Comparison of ENCODE assay signal across 8 cellular contexts in the genomic region with DNA sequence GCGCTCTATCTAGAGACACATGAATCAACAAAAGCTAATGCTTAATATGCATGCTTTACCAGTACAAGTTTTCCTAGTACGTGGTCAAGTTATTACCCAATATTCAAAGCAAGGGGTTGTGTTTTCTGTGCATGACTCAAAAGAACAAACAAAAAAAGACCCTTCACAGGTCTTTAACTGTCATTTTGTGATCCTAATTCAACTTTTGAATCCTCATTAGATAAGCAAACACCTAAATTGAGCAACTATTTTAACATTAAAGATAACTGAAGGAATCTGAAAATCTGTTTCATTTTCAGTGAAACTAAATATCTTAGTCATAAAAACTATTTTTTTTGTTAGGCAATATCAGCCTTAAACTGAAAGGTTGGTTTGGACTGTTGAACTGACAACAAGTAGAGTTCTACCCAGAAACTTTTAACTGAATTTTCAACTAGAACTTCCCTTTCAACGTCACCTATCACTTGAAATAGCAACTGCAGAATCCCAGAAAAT. TPM values are rescaled to one million over a fixed set of nuclear protein-coding genes. Genes with fewer than 3 reads are reported as not detected.
DNase-seq lines count a peak whose midpoint lies in the region; ATAC-seq lines count a peak whose summit lies in the region.

No MANE protein-coding gene starts in this region.

- H3K4me3 Mint-ChIP-seq in activated CD4-positive, alpha-beta T cell treated with anti-CD3 and anti-CD28 coated beads, Interleukin-2, amount 10 ng/mL, durations not matched to agents 7 days and 5 days, result peak overlapping the region; percentile 76
- peak overlapping the region; percentile 75 for H3K4me3 Mint-ChIP-seq in T-helper 17 cell
- peak overlapping the region in 5 of 10 donors; percentile 4 to 82 (median 59) for H3K4me3 Mint-ChIP-seq in naive thymus-derived CD8-positive, alpha-beta T cell

- no peaks in the 10 kb centered on the region for H3K9me3 ChIP-seq in T-helper 17 cell (ENCODE audit: control insufficient read depth, low read length, poor library complexity, severe bottlenecking)

- CTCF ChIA-PET in activated CD4-positive, alpha-beta T cell treated with anti-CD3 and anti-CD28 coated beads, Interleukin-2, amount 10 ng/mL, durations not matched to agents 7 days and 5 days (lab: Charles Lee), result interaction anchor here (1.0 kb wide), 1 partner anchor 10 kb away, joined by 3 read pairs; no protein-coding TSS in a partner anchor

- H3K9me3 Mint-ChIP-seq in activated CD4-positive, alpha-beta T cell treated with anti-CD3 and anti-CD28 coated beads, Interleukin-2, amount 10 ng/mL, durations not matched to agents 7 days and 5 days, result no peaks in the 10 kb centered on the region
- no peaks in the 10 kb centered on the region for H3K9me3 Mint-ChIP-seq in naive thymus-derived CD8-positive, alpha-beta T cell

- no peak for DNase-seq in activated CD4-positive, alpha-beta T cell treated with anti-CD3 and anti-CD28 coated beads, Interleukin-2, amount 10 ng/mL, durations not matched to agents 7 days and 5 days
- DNase-seq in activated CD4-positive, alpha-beta T cell treated with anti-CD3 and anti-CD28 coated beads for 48 hours, result no peak
- DNase-seq in T-helper 17 cell (no peak), AG20443 (ENCODE audit: low spot score) (no peak), 8988T (no peak)
- DNase-seq in naive thymus-derived CD8-positive, alpha-beta T cell, result peak in 1 of 10 donors; percentile 5
- no peak for DNase-seq in NK-92 treated with Interleukin-12 subunit alpha and Interleukin-12 subunit beta, amount 100 ng/mL, for 24 hours (lab: John Stamatoyannopoulos, UW)

- no peaks in the 10 kb centered on the region for H3K27me3 Mint-ChIP-seq in activated CD4-positive, alpha-beta T cell treated with anti-CD3 and anti-CD28 coated beads, Interleukin-2, amount 10 ng/mL, durations not matched to agents 7 days and 5 days
- H3K27me3 Mint-ChIP-seq in T-helper 17 cell, result no peaks in the 10 kb centered on the region
- H3K27me3 Mint-ChIP-seq in naive thymus-derived CD8-positive, alpha-beta T cell, result no peaks in the 10 kb centered on the region

- H3K27ac Mint-ChIP-seq in activated CD4-positive, alpha-beta T cell treated with anti-CD3 and anti-CD28 coated beads, Interleukin-2, amount 10 ng/mL, durations not matched to agents 7 days and 5 days, result peak overlapping the region; percentile 90
- peak overlapping the region; percentile 93 for H3K27ac Mint-ChIP-seq in T-helper 17 cell
- peak overlapping the region in 7 of 10 donors; percentile 28 to 94 (median 60) for H3K27ac Mint-ChIP-seq in naive thymus-derived CD8-positive, alpha-beta T cell

- peaks cover 51% of the 10 kb centered on the region for H3K36me3 Mint-ChIP-seq in activated CD4-positive, alpha-beta T cell treated with anti-CD3 and anti-CD28 coated beads, Interleukin-2, amount 10 ng/mL, durations not matched to agents 7 days and 5 days (ENCODE audit: low read depth)
- H3K36me3 Mint-ChIP-seq in T-helper 17 cell (ENCODE audit: low read depth), result peaks cover 7% of the 10 kb centered on the region
- H3K36me3 Mint-ChIP-seq in naive thymus-derived CD8-positive, alpha-beta T cell, result peaks cover 0 to 39% (median 14%) of the 10 kb centered on the region in 3 donors

- peaks cover 73% of the 10 kb centered on the region for H3K4me1 Mint-ChIP-seq in activated CD4-positive, alpha-beta T cell treated with anti-CD3 and anti-CD28 coated beads, Interleukin-2, amount 10 ng/mL, durations not matched to agents 7 days and 5 days
- peaks cover 26% of the 10 kb centered on the region for H3K4me1 Mint-ChIP-seq in T-helper 17 cell
- peaks cover 13 to 81% (median 57%) of the 10 kb centered on the region in 4 donors for H3K4me1 Mint-ChIP-seq in naive thymus-derived CD8-positive, alpha-beta T cell

- POLR2A ChIA-PET in activated CD4-positive, alpha-beta T cell treated with anti-CD3 and anti-CD28 coated beads, Interleukin-2, amount 10 ng/mL, durations not matched to agents 7 days and 5 days (lab: Charles Lee), result no interaction called here
- POLR2A ChIA-PET in naive thymus-derived CD8-positive, alpha-beta T cell (lab: Charles Lee), result interaction anchor here (2.4 to 3.1 kb wide), 2 partner anchors 10 to 12 kb away, joined by 8 to 11 read pairs; partner anchors contain the start of gene ST8SIA4

- ATAC-seq in HG03066 (IDR thresholded peaks at IDR 0.05; ENCODE audit: low read depth, unreplicated experiment), result peak; percentile 53
- ATAC-seq in T-helper 17 cell, result no peak
- no peak for ATAC-seq in naive thymus-derived CD8-positive, alpha-beta T cell

RNA-seq across cellular contexts. Expression of gene ST8SIA4, which starts 12.5 kb away (rescaled TPM):
- 10 to 100 TPM; 35.5 to 36.1 TPM for total RNA-seq in activated CD4-positive, alpha-beta T cell treated with anti-CD3 and anti-CD28 coated beads, Interleukin-2, amount 10 ng/mL, durations not matched to agents 7 days and 5 days
- 10 to 100 TPM; 27.5 to 29.0 TPM for total RNA-seq in T-helper 17 cell
- total RNA-seq in naive thymus-derived CD8-positive, alpha-beta T cell, result 10 to 100 TPM; 24.3 to 28.1 TPM
- polyA plus RNA-seq in naive thymus-derived CD8-positive, alpha-beta T cell, result 10 to 100 TPM in 1 of 3 donors, 1 to 10 TPM in 2; 6.8 to 10.9 (median 9.8) TPM
